Comparison of ENCODE assay signal across 18 cellular contexts in genomic region chr5:73501406-73501805, GRCh38. TPM values are rescaled to one million over a fixed set of nuclear protein-coding genes. Genes with fewer than 3 reads are reported as not detected.
DNase-seq lines count a peak whose midpoint lies in the region; ATAC-seq and TF ChIP-seq lines count a peak whose summit lies in the region.
"Had no signal": no experiment of that assay in that cellular context is flagged by ENCODE, and none has a peak within 500 bp of the region (broad histone marks: within the 10 kb centered on the region; RNA-seq: fewer than 3 reads in every experiment).

No MANE protein-coding gene starts in this region.

- BruUV-seq in PC-3 (replicated peaks; lab: Mats Ljungman, UMichigan), result no TSS peak

- no peak for ATAC-seq in activated T-cell treated with anti-CD3 and anti-CD28 coated beads, Interleukin-2, amount 50 U/mL, for 72 hours (replicated peaks in 1 of 2)
- ATAC-seq in PC-3, result no peak
- no peak for ATAC-seq in effector memory CD8-positive, alpha-beta T cell (replicated peaks)
- ATAC-seq in stimulated activated memory B cell treated with anti-CD40 and anti-IgM and Interleukin-4, amounts not matched to agents 10 μg/mL and 1 μg/mL and 100 μg/mL, for 72 hours, result no peak
- ATAC-seq: K562, left cardiac atrium, mucosa of descending colon had no signal

- POLR2A ChIA-PET in PC-3 (lab: Charles Lee; ENCODE audit: unreplicated experiment), result no interaction called here

- H3K27me3 ChIP-seq in PC-3 (ENCODE audit: low read length), result no peaks in the 10 kb centered on the region

- peak overlapping the region; percentile 98 to 99 for H3K4me3 Mint-ChIP-seq in activated T-cell treated with anti-CD3 and anti-CD28 coated beads, Interleukin-2, amount 50 U/mL, for 72 hours
- peak overlapping the region in 1 of 2 donors; percentile 38 for H3K4me3 Mint-ChIP-seq in effector memory CD8-positive, alpha-beta T cell
- no peak overlapping the region for H3K4me3 Mint-ChIP-seq in stimulated activated memory B cell treated with anti-CD40 and anti-IgM and Interleukin-4, amounts not matched to agents 10 μg/mL and 1 μg/mL and 100 μg/mL, for 72 hours

- DNase-seq in activated T-cell treated with anti-CD3 and anti-CD28 coated beads, Interleukin-2, amount 50 U/mL, for 72 hours, result no peak
- DNase-seq in activated T-cell treated with anti-CD3 and anti-CD28 coated beads, Interleukin-2, amount 50 U/mL, for 48 hours, result no peak
- DNase-seq in PC-3, result no peak
- no peak for DNase-seq in effector memory CD8-positive, alpha-beta T cell
- DNase-seq in RKO (ENCODE audit: low spot score), result no peak
- DNase-seq in NCI-H146 treated with DMSO at 0.1 percent for 48 hours (lab: John Stamatoyannopoulos, UW; ENCODE audit: unreplicated experiment), result no peak
- DNase-seq in D341Med (ENCODE audit: low spot score), result no peak
- DNase-seq: activated CD4-positive, alpha-beta T cell treated with anti-CD3 and anti-CD28 coated beads for 4 hours; GF-D8; hypothalamus; left cardiac atrium; mucosa of descending colon; NCI-H1092 treated with DMSO at 0.1 percent for 48 hours; Right ventricle myocardium superior; small intestine; stimulated activated naive CD4-positive, alpha-beta T cell had no signal

- no peak overlapping the region for H3K4me2 ChIP-seq in PC-3 (ENCODE audit: low read length)

- H3K36me3 ChIP-seq in PC-3 (ENCODE audit: low read depth, low read length), result peaks cover 60% of the 10 kb centered on the region

- CTCF ChIA-PET in PC-3 (lab: Charles Lee), result no interaction called here

- H3K4me1 Mint-ChIP-seq in activated T-cell treated with anti-CD3 and anti-CD28 coated beads, Interleukin-2, amount 50 U/mL, for 72 hours (ENCODE audit: low read depth), result peaks cover 54% of the 10 kb centered on the region
- H3K4me1 Mint-ChIP-seq in effector memory CD8-positive, alpha-beta T cell (ENCODE audit: low read depth in 2 of 2), result peaks cover 26 to 34% of the 10 kb centered on the region in 2 donors
- H3K4me1 Mint-ChIP-seq in stimulated activated memory B cell treated with anti-CD40 and anti-IgM and Interleukin-4, amounts not matched to agents 10 μg/mL and 1 μg/mL and 100 μg/mL, for 72 hours, result peaks cover 27% of the 10 kb centered on the region

- intact Hi-C loops in PC-3 (cut with micrococcal nuclease), result no loop called here

- 0 out of 2 replicates have a peak overlapping the region, but pooled peaks have one; percentile 14 for H3K4me3 ChIP-seq in PC-3 (ENCODE audit: low read length)
- H3K4me3 ChIP-seq: K562, mucosa of descending colon had no signal

- H3K27ac Mint-ChIP-seq in activated T-cell treated with anti-CD3 and anti-CD28 coated beads, Interleukin-2, amount 50 U/mL, for 72 hours, result peak overlapping the region; percentile 99
- peak overlapping the region; percentile 4 to 47 for H3K27ac Mint-ChIP-seq in effector memory CD8-positive, alpha-beta T cell
- H3K27ac Mint-ChIP-seq in stimulated activated memory B cell treated with anti-CD40 and anti-IgM and Interleukin-4, amounts not matched to agents 10 μg/mL and 1 μg/mL and 100 μg/mL, for 72 hours, result peak overlapping the region; percentile 38

- peaks cover 61% of the 10 kb centered on the region for H3K79me2 ChIP-seq in PC-3 (ENCODE audit: low read length)

- H3K27me3 Mint-ChIP-seq in activated T-cell treated with anti-CD3 and anti-CD28 coated beads, Interleukin-2, amount 50 U/mL, for 72 hours (ENCODE audit: low read depth), result no peaks in the 10 kb centered on the region
- H3K27me3 Mint-ChIP-seq in effector memory CD8-positive, alpha-beta T cell, result no peaks in the 10 kb centered on the region
- H3K27me3 Mint-ChIP-seq in stimulated activated memory B cell treated with anti-CD40 and anti-IgM and Interleukin-4, amounts not matched to agents 10 μg/mL and 1 μg/mL and 100 μg/mL, for 72 hours, result no peaks in the 10 kb centered on the region

- H3F3A ChIP-seq in PC-3 (ENCODE audit: low read length, unreplicated experiment), result no peaks in the 10 kb centered on the region

- H3K9me3 ChIP-seq in PC-3 (ENCODE audit: low read length), result no peaks in the 10 kb centered on the region
- H3K9me3 ChIP-seq: mucosa of descending colon had no signal

- peaks cover 16% of the 10 kb centered on the region; the same call in 1 of the 2 replicates for H3K4me1 ChIP-seq in PC-3 (ENCODE audit: insufficient read depth, low read length)

- no peak overlapping the region for H3K27ac ChIP-seq in PC-3 (ENCODE audit: low read length)

- no peaks in the 10 kb centered on the region for H3K9me3 Mint-ChIP-seq in activated T-cell treated with anti-CD3 and anti-CD28 coated beads, Interleukin-2, amount 50 U/mL, for 72 hours
- H3K9me3 Mint-ChIP-seq in effector memory CD8-positive, alpha-beta T cell, result no peaks in the 10 kb centered on the region
- H3K9me3 Mint-ChIP-seq in stimulated activated memory B cell treated with anti-CD40 and anti-IgM and Interleukin-4, amounts not matched to agents 10 μg/mL and 1 μg/mL and 100 μg/mL, for 72 hours, result no peaks in the 10 kb centered on the region

- H4K20me1 ChIP-seq in PC-3 (ENCODE audit: low read length), result peaks cover 38% of the 10 kb centered on the region

- no peak overlapping the region for H2AFZ ChIP-seq in PC-3 (ENCODE audit: low read length)

- H3K9me2 ChIP-seq in PC-3 (replicated peaks; ENCODE audit: low read length), result no peaks in the 10 kb centered on the region

- H3K36me3 Mint-ChIP-seq in activated T-cell treated with anti-CD3 and anti-CD28 coated beads, Interleukin-2, amount 50 U/mL, for 72 hours (ENCODE audit: insufficient read depth in 2 of 2), result peaks cover 12 to 41% of the 10 kb centered on the region in 2 donors
- peaks cover 66% of the 10 kb centered on the region for H3K36me3 Mint-ChIP-seq in effector memory CD8-positive, alpha-beta T cell (ENCODE audit: insufficient read depth)
- H3K36me3 Mint-ChIP-seq in stimulated activated memory B cell treated with anti-CD40 and anti-IgM and Interleukin-4, amounts not matched to agents 10 μg/mL and 1 μg/mL and 100 μg/mL, for 72 hours, result peaks cover 40% of the 10 kb centered on the region

- H3K9ac ChIP-seq in PC-3 (ENCODE audit: low read length), result no peak overlapping the region

- no peak for TF ChIP-seq CTCF in PC-3 (conservative IDR thresholded peaks at IDR 0.05; ENCODE audit: low read depth, low read length)

RNA-seq across cellular contexts. Expression of gene BTF3, which starts 3.2 kb away (rescaled TPM):
- total RNA-seq in activated T-cell treated with anti-CD3 and anti-CD28 coated beads, Interleukin-2, amount 50 U/mL, for 72 hours, result 1,000 to 10,000 TPM; 1,036 to 1,053 TPM
- total RNA-seq in PC-3 (2014; rRNA removed), result 249 and 291 TPM in 2 replicates

RNA-seq across cellular contexts. Expression of gene FOXD1, which starts 52.8 kb away (rescaled TPM):
- 1 to 10 TPM in 1 of 2 donors, under 1 TPM in 1; 0.55 to 1.0 TPM for total RNA-seq in activated T-cell treated with anti-CD3 and anti-CD28 coated beads, Interleukin-2, amount 50 U/mL, for 72 hours
- total RNA-seq in PC-3 (2014; rRNA removed), result 10.3 and 12.8 TPM in 2 replicates
- total RNA-seq: Right ventricle myocardium superior had no signal

Comparison
In these comparisons a context has a peak if more than half of its experiments do, and no peak if none do; other contexts are left out.
1. H3K27ac Mint-ChIP-seq: peak in every context shown above with its lines; median percentile 99 in activated T-cell treated with anti-CD3 and anti-CD28 coated beads, Interleukin-2, amount 50 U/mL, for 72 hours; 38 in stimulated activated memory B cell treated with anti-CD40 and anti-IgM and Interleukin-4, amounts not matched to agents 10 μg/mL and 1 μg/mL and 100 μg/mL, for 72 hours; 26 in effector memory CD8-positive, alpha-beta T cell.